9 cellular contexts compared by ENCODE assay signal in genomic region chr7:55887786-55888185, GRCh38. TPM values are rescaled to one million over a fixed set of nuclear protein-coding genes. Genes with fewer than 3 reads are reported as not detected.
A peak's percentile ranks its signal among the peaks of the same experiment; 100 is the strongest.
DNase-seq lines count a peak whose midpoint lies in the region; FAIRE-seq and TF ChIP-seq lines count a peak whose summit lies in the region.
"Had no signal": no experiment of that assay in that cellular context is flagged by ENCODE, and none has a peak within 500 bp of the region (broad histone marks: within the 10 kb centered on the region; RNA-seq: fewer than 3 reads in every experiment).

No MANE protein-coding gene starts in this region.

- H3K79me2 ChIP-seq in hepatocyte = peaks cover 13% of the 10 kb centered on the region

- H3K9me3 ChIP-seq in HUES48 (ENCODE audit: control insufficient read depth, insufficient read depth, low read length) (no peaks in the 10 kb centered on the region), hepatocyte (ENCODE audit: low read depth) (no peaks in the 10 kb centered on the region), small intestine (ENCODE audit: control insufficient read depth, low read depth) (no peaks in the 10 kb centered on the region)

- H4K20me1 ChIP-seq in hepatocyte (ENCODE audit: insufficient read depth, poor library complexity, severe bottlenecking) = no peaks in the 10 kb centered on the region

- no peaks in the 10 kb centered on the region for H3K27me3 Mint-ChIP-seq in Calu3 (ENCODE audit: unreplicated experiment)
- H3K27me3 Mint-ChIP-seq in activated T-cell treated with anti-CD3 and anti-CD28 coated beads, Interleukin-2, amount 50 U/mL, for 24 hours = no peaks in the 10 kb centered on the region

- peak overlapping the region; percentile 69 for H3K9ac ChIP-seq in HUES48 (ENCODE audit: low read depth, low read length)

- H3K27me3 ChIP-seq in HUES48 (ENCODE audit: control insufficient read depth, insufficient read depth, low read length) (no peaks in the 10 kb centered on the region), hepatocyte (no peaks in the 10 kb centered on the region), small intestine (ENCODE audit: control insufficient read depth in 2 of 2, insufficient read depth in 2 of 2, low read length in 2 of 2) (no peaks in the 10 kb centered on the region)

- peak overlapping the region; percentile 86 for H3K27ac Mint-ChIP-seq in Calu3 (ENCODE audit: unreplicated experiment)
- peak overlapping the region; percentile 71 for H3K27ac Mint-ChIP-seq in activated T-cell treated with anti-CD3 and anti-CD28 coated beads, Interleukin-2, amount 50 U/mL, for 24 hours

- peak overlapping the region; percentile 57 for H2AFZ ChIP-seq in hepatocyte

- no peaks in the 10 kb centered on the region for H3K9me3 Mint-ChIP-seq in Calu3 (ENCODE audit: low read depth, unreplicated experiment)
- no peaks in the 10 kb centered on the region for H3K9me3 Mint-ChIP-seq in activated T-cell treated with anti-CD3 and anti-CD28 coated beads, Interleukin-2, amount 50 U/mL, for 24 hours

- H3K4me1 Mint-ChIP-seq in Calu3 (ENCODE audit: low read depth, unreplicated experiment) = no peaks in the 10 kb centered on the region
- peaks cover 7% of the 10 kb centered on the region for H3K4me1 Mint-ChIP-seq in activated T-cell treated with anti-CD3 and anti-CD28 coated beads, Interleukin-2, amount 50 U/mL, for 24 hours (ENCODE audit: low read depth)

- TF ChIP-seq CTCF in Calu3 (IDR thresholded peaks at IDR 0.05; ENCODE audit: unreplicated experiment) (no peak), hepatocyte (IDR thresholded peaks at IDR 0.05; ENCODE audit: poor library complexity) (no peak)

- WGBS in hepatocyte (ENCODE audit: low lambda C conversion rate, missing lambda C conversion rate) = 3% methylated on average over 5 of the region's 45 CpGs
- 1 to 2% (median 1%) methylated on average over 7 to 26 of the region's 45 CpGs for WGBS in small intestine, 3 donors

- DNase-seq in Calu3 (peak; percentile 20), hepatocyte (ENCODE audit: low spot score) (no peak), small intestine (peak; percentile 10), inferior parietal cortex (ENCODE audit: extremely low spot score) (no peak), NCI-H1048 (lab: John Stamatoyannopoulos, UW) (no peak), HK-2 (ENCODE audit: unreplicated experiment) (no peak)
- no peak for DNase-seq in activated T-cell treated with anti-CD3 and anti-CD28 coated beads, Interleukin-2, amount 50 U/mL, for 24 hours

- peak overlapping the region; percentile 97 for H3K4me3 Mint-ChIP-seq in Calu3 (ENCODE audit: low read depth, unreplicated experiment)
- peak overlapping the region; percentile 79 for H3K4me3 Mint-ChIP-seq in activated T-cell treated with anti-CD3 and anti-CD28 coated beads, Interleukin-2, amount 50 U/mL, for 24 hours

- intact Hi-C loops in Calu3 (cut with micrococcal nuclease; ENCODE audit: unreplicated experiment) = no loop called here

- FAIRE-seq in small intestine (lab: Jason Lieb, UNC) = no peak

- BruUV-seq in Calu3 (replicated peaks; lab: Mats Ljungman, UMichigan) = no TSS peak

- peak overlapping the region; percentile 69 for H3K4me2 ChIP-seq in hepatocyte

- peak overlapping the region; percentile 84 for H3K4me3 ChIP-seq in HUES48 (ENCODE audit: low read depth, low read length)
- peak overlapping the region; percentile 57 for H3K4me3 ChIP-seq in hepatocyte
- peak overlapping the region; percentile 50 to 66 for H3K4me3 ChIP-seq in small intestine (ENCODE audit: low read depth in 1 of 2, low read length in 2 of 2)

- H3K27ac ChIP-seq in HUES48 (ENCODE audit: low read depth, low read length) (peak overlapping the region; percentile 73), hepatocyte (peak overlapping the region; percentile 71), small intestine (ENCODE audit: low read depth in 1 of 2, low read length in 1 of 2) (peak overlapping the region; percentile 52 to 65)

- H3K36me3 ChIP-seq in HUES48 (ENCODE audit: control insufficient read depth, insufficient read depth, low read length) (no peaks in the 10 kb centered on the region), hepatocyte (replicated peaks; ENCODE audit: insufficient read depth, low read depth) (no peaks in the 10 kb centered on the region), small intestine (ENCODE audit: control insufficient read depth in 2 of 2, insufficient read depth in 2 of 2, low read length in 2 of 2) (no peaks in the 10 kb centered on the region)

- no peaks in the 10 kb centered on the region for H3K9me2 ChIP-seq in hepatocyte (replicated peaks; ENCODE audit: insufficient read depth)

- H3K4me1 ChIP-seq in HUES48 (ENCODE audit: control insufficient read depth, insufficient read depth, low read length) (no peaks in the 10 kb centered on the region), hepatocyte (ENCODE audit: insufficient read depth) (no peaks in the 10 kb centered on the region), small intestine (ENCODE audit: control insufficient read depth in 2 of 2, insufficient read depth in 1 of 2, low read depth in 1 of 2, low read length in 1 of 2) (no peaks in the 10 kb centered on the region)

- peaks cover 22% of the 10 kb centered on the region for H3K36me3 Mint-ChIP-seq in Calu3 (ENCODE audit: insufficient read depth, unreplicated experiment)
- H3K36me3 Mint-ChIP-seq in activated T-cell treated with anti-CD3 and anti-CD28 coated beads, Interleukin-2, amount 50 U/mL, for 24 hours (ENCODE audit: low read depth) = no peaks in the 10 kb centered on the region

- CTCF ChIA-PET in Calu3 (lab: Charles Lee) = no interaction called here

RNA-seq across cellular contexts. Expression of gene ZNF713, which starts 0.5 kb away (rescaled TPM):
- total RNA-seq in Calu3 (2022) = 4.4 and 5.3 TPM in 2 replicates
- total RNA-seq in hepatocyte = 4.8 and 5.4 TPM in 2 replicates
- 1.8 and 1.9 TPM in 2 replicates for polyA plus RNA-seq in hepatocyte
- 1 to 10 TPM in 1 of 3 donors, under 1 TPM in 2; 0.54 to 1.3 (median 0.67) TPM for polyA plus RNA-seq in small intestine

RNA-seq across cellular contexts. Expression of gene SEPTIN14, which starts 25.2 kb away (rescaled TPM):
- not detected in 2 replicates for total RNA-seq in Calu3 (2022)
- total RNA-seq in hepatocyte = not detected in 2 replicates
- not detected in 2 replicates for polyA plus RNA-seq in hepatocyte
- not detected for polyA plus RNA-seq in small intestine
- total RNA-seq: SK-MEL-5 had no signal

Comparison
In these comparisons a context has a peak if more than half of its experiments do, and no peak if none do; other contexts are left out.
1. DNase-seq: peak in Calu3 (single experiment) and small intestine (single experiment); none in activated T-cell treated with anti-CD3 and anti-CD28 coated beads, Interleukin-2, amount 50 U/mL, for 24 hours (single experiment), hepatocyte (single experiment), inferior parietal cortex (single experiment), NCI-H1048 (single experiment) and HK-2 (single experiment).
2. Peak in every context shown above with its lines, with median percentiles within 50 percentile points of each other: H3K27ac ChIP-seq and H3K4me3 ChIP-seq.